In genomic region chr15:80251505-80252280, GRCh38 we compare ENCODE assay signal across 10 cellular contexts. TPM values are rescaled to one million over a fixed set of nuclear protein-coding genes. Genes with fewer than 3 reads are reported as not detected.
DNase-seq lines count a peak whose midpoint lies in the region; ATAC-seq, FAIRE-seq and TF ChIP-seq lines count a peak whose summit lies in the region.
"Had no signal": no experiment of that assay in that cellular context is flagged by ENCODE, and none has a peak within 500 bp of the region (broad histone marks: within the 10 kb centered on the region; RNA-seq: fewer than 3 reads in every experiment).

TSS of gene CTXND1 (minus strand) at chr15:80252213. CDS start at chr15:80201949, 50,264 bp downstream.

- no peak for FAIRE-seq in GM19239 (lab: Jason Lieb, UNC)

- H3K4me3 Mint-ChIP-seq in CD4-positive, alpha-beta T cell = peak within 1 kb of the TSS; percentile 39

- no TSS peak for BruUV-seq in Panc1 (replicated peaks; lab: Mats Ljungman, UMichigan)

- CTCF ChIA-PET in CD4-positive, alpha-beta T cell (lab: Charles Lee) = no interaction called here
- CTCF ChIA-PET in Panc1 (lab: Charles Lee) (no interaction called here), GM10248 (lab: Yijun Ruan, JAX) (no interaction called here)

- H3K4me1 Mint-ChIP-seq in CD4-positive, alpha-beta T cell (ENCODE audit: low read depth) = peaks cover 10% of the 10 kb centered on the region

- H3K4me1 ChIP-seq in Panc1 (ENCODE audit: control insufficient read depth, insufficient read depth, low read length) = peaks cover 5% of the 10 kb centered on the region
- H3K4me1 ChIP-seq in foreskin keratinocyte = no peaks in the 10 kb centered on the region

- in situ Hi-C loops in Panc1 (cut with HindIII; ENCODE audit: low pct_unique_long_range_greater_than_20kb, low sequenced_read_pairs) = no loop called here

- peaks cover 84% of the 10 kb centered on the region for H3K27me3 Mint-ChIP-seq in CD4-positive, alpha-beta T cell

- no peak for ATAC-seq in CD4-positive, alpha-beta T cell (ENCODE audit: poor library complexity)
- ATAC-seq in Panc1 = peak; percentile 80
- peak; percentile 53 for ATAC-seq in foreskin keratinocyte
- ATAC-seq in omental fat pad (ENCODE audit: low FRiP score) = peak; percentile 51

- no peaks in the 10 kb centered on the region for H3K36me3 ChIP-seq in Panc1 (ENCODE audit: control insufficient read depth, insufficient read depth, low read length)

- H3K4me3 ChIP-seq in Panc1 (ENCODE audit: low read depth in 2 of 2, low read length in 2 of 2) = peak within 1 kb of the TSS; percentile 32 to 42

- TF ChIP-seq CTCF in CD4-positive, alpha-beta T cell (IDR thresholded peaks at IDR 0.05) = no peak
- TF ChIP-seq CTCF in Panc1 (IDR thresholded peaks at IDR 0.05) = no peak
- TF ChIP-seq CTCF in foreskin keratinocyte (conservative IDR thresholded peaks at IDR 0.05) = no peak
- TF ChIP-seq CTCF in omental fat pad (IDR thresholded peaks at IDR 0.05) = no peak
- no peak for TF ChIP-seq CTCF in GM10248 (IDR thresholded peaks at IDR 0.05; ENCODE audit: control extremely low read depth, extremely low read depth, low read depth, missing control alignments)

- DNase-seq in CD4-positive, alpha-beta T cell = no peak
- DNase-seq in Panc1 (ENCODE audit: low read depth, low spot score) (no peak), foreskin keratinocyte (no peak), omental fat pad (ENCODE audit: low spot score) (no peak), putamen (ENCODE audit: low spot score) (no peak), GM19239 (ENCODE audit: insufficient read length, low spot score) (no peak), GM10248 (ENCODE audit: extremely low spot score) (no peak), SKM-1 (lab: John Stamatoyannopoulos, UW; ENCODE audit: unreplicated experiment) (no peak)

- H3K27ac Mint-ChIP-seq in CD4-positive, alpha-beta T cell = no peak within 1 kb of the TSS
- H3K27ac Mint-ChIP-seq: activated naive CD4-positive, alpha-beta T cell treated with anti-CD3 and anti-CD28 coated beads, Interleukin-2, amount 50 U/mL, for 72 hours had no signal

- H3K36me3 Mint-ChIP-seq in CD4-positive, alpha-beta T cell (ENCODE audit: low read depth) = no peaks in the 10 kb centered on the region

- H3K27me3 ChIP-seq in CD4-positive, alpha-beta T cell (ENCODE audit: control insufficient read depth, insufficient read depth, low read length) = peaks cover 72% of the 10 kb centered on the region
- peaks cover 59% of the 10 kb centered on the region for H3K27me3 ChIP-seq in Panc1 (ENCODE audit: control insufficient read depth, insufficient read depth, low read length)
- peaks cover 81% of the 10 kb centered on the region for H3K27me3 ChIP-seq in foreskin keratinocyte

- intact Hi-C loops in CD4-positive, alpha-beta T cell (cut with DNase I, micrococcal nuclease) = no loop called here
- intact Hi-C loops in Panc1 (cut with micrococcal nuclease; ENCODE audit: unreplicated experiment) = no loop called here

- H3K27ac ChIP-seq in CD4-positive, alpha-beta T cell (ENCODE audit: low read depth, low read length) = no peak within 1 kb of the TSS
- no peak within 1 kb of the TSS for H3K27ac ChIP-seq in Panc1 (ENCODE audit: low read length)
- no peak within 1 kb of the TSS for H3K27ac ChIP-seq in foreskin keratinocyte

- POLR2A ChIA-PET in CD4-positive, alpha-beta T cell (lab: Charles Lee) = no interaction called here
- POLR2A ChIA-PET in Panc1 (lab: Charles Lee) = no interaction called here
- POLR2A ChIA-PET in GM10248 (lab: Yijun Ruan, JAX) = no interaction called here

- no peaks in the 10 kb centered on the region for H3K9me3 ChIP-seq in CD4-positive, alpha-beta T cell (ENCODE audit: control insufficient read depth, low read length)
- no peaks in the 10 kb centered on the region for H3K9me3 ChIP-seq in Panc1 (ENCODE audit: control insufficient read depth, insufficient read depth, low read depth, low read length)

- H3K9me3 Mint-ChIP-seq in CD4-positive, alpha-beta T cell = peaks cover 2% of the 10 kb centered on the region
- H3K9me3 Mint-ChIP-seq: activated naive CD4-positive, alpha-beta T cell treated with anti-CD3 and anti-CD28 coated beads, Interleukin-2, amount 50 U/mL, for 72 hours had no signal

RNA-seq across cellular contexts. Expression of gene CTXND1, which starts in this region (rescaled TPM):
- total RNA-seq in CD4-positive, alpha-beta T cell = not detected
- total RNA-seq in Panc1 (2021; ENCODE audit: unreplicated experiment) (not detected), foreskin keratinocyte (not detected in 2 replicates), omental fat pad (under 1 TPM in 1 of 4 donors, not detected in 3; 0.16 TPM)
- not detected for polyA plus RNA-seq in Panc1 (2012; ENCODE audit: insufficient read length)
- not detected in 2 replicates for polyA plus RNA-seq in foreskin keratinocyte
- total RNA-seq: activated naive CD4-positive, alpha-beta T cell treated with anti-CD3 and anti-CD28 coated beads, Interleukin-2, amount 50 U/mL, for 72 hours; LHCN-M2 had no signal

Comparison
In these comparisons a context has a peak if more than half of its experiments do, and no peak if none do; other contexts are left out.
1. Peak in ATAC-seq and H3K4me3 ChIP-seq in Panc1; RNA of the gene not detected or under 1 TPM.
2. Peak in ATAC-seq in foreskin keratinocyte; RNA of the gene not detected or under 1 TPM.
3. Peak in ATAC-seq in omental fat pad; RNA of the gene not detected or under 1 TPM.